ENCODE assay signal across 8 cellular contexts in the genomic region with DNA sequence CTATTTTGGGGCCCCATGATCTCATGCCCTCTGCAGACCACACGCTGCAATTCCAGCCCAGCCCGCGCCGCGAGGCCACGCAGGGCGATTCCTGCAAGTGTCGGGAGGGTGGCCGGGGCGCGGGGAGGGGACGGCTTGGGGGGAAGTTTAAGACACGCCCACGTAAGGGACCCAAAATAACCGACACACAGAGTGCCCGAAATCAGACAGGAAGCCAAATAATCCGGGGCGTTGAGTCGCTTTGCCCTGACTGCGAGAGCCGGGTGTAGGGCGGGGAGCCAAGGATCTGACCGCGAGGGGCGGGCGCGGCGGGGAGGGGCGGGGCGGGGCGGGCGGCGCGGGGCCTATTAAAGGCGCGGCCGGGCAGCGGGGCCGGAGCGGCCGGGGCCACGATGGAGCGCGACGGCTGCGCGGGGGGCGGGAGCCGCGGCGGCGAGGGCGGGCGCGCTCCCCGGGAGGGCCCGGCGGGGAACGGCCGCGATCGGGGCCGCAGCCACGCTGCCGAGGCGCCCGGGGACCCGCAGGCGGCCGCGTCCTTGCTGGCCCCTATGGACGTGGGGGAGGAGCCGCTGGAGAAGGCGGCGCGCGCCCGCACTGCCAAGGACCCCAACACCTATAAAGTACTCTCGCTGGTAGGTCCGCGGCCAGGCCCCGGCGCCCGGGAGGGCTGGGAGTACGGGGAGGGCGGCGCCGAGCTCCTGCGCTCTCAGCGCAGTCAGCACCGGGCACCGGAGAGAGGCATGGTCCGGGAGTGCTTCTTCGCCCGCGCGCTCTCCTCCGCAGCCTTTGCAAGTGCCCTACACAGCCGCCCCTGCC. TPM values are rescaled to one million over a fixed set of nuclear protein-coding genes. Genes with fewer than 3 reads are reported as not detected.
DNase-seq lines count a peak whose midpoint lies in the region; ATAC-seq and TF ChIP-seq lines count a peak whose summit lies in the region.

ENPP1 (plus strand) TSS at position 377 of the 816 bp plus-strand sequence; CDS start at position 393, 16 bp downstream.

- H3K4me3 ChIP-seq in Caco-2 (ENCODE audit: low read depth, low read length) (peak within 1 kb of the TSS; percentile 57), rectal smooth muscle tissue (ENCODE audit: low read length) (peak within 1 kb of the TSS; percentile 61)

- TF ChIP-seq CTCF in Caco-2 (IDR thresholded peaks at IDR 0.05; ENCODE audit: insufficient read depth in 1 of 2, low read depth in 1 of 2, low read length in 1 of 2, severe bottlenecking in 1 of 2, unreplicated experiment in 1 of 2) = peak in 1 of 2 experiments; percentile 40

- H3K4me1 ChIP-seq in Caco-2 (peaks cover 6% of the 10 kb centered on the region; the same call in 1 of the 2 replicates), rectal smooth muscle tissue (ENCODE audit: control insufficient read depth, insufficient read depth, low read length) (no peaks in the 10 kb centered on the region)

- H3K9ac ChIP-seq in rectal smooth muscle tissue (ENCODE audit: low read length) = no peak within 1 kb of the TSS

- H3K27ac Mint-ChIP-seq in Caco-2 (ENCODE audit: unreplicated experiment) = no peak within 1 kb of the TSS

- POLR2A ChIA-PET in Caco-2 (lab: Charles Lee) = no interaction called here

- H3K9me3 Mint-ChIP-seq in Caco-2 (ENCODE audit: unreplicated experiment) = peaks cover 8% of the 10 kb centered on the region

- H3K36me3 Mint-ChIP-seq in Caco-2 (ENCODE audit: insufficient read depth, unreplicated experiment) = no peaks in the 10 kb centered on the region

- H3K9me3 ChIP-seq in Caco-2 = no peaks in the 10 kb centered on the region

- no peak within 1 kb of the TSS for H3K27ac ChIP-seq in rectal smooth muscle tissue (ENCODE audit: low read depth, low read length)

- CTCF ChIA-PET in Caco-2 (lab: Charles Lee) = no interaction called here

- ATAC-seq in GM21825 (IDR thresholded peaks at IDR 0.05; ENCODE audit: unreplicated experiment) (peak; percentile 71), GM18861 (IDR thresholded peaks at IDR 0.05; ENCODE audit: unreplicated experiment) (no peak)

- DNase-seq in Caco-2 (peak; percentile 61 to 65), M059J (ENCODE audit: low read depth) (peak; percentile 84), T-helper 22 cell (ENCODE audit: low read depth) (peak; percentile 44), astrocyte of the hippocampus (ENCODE audit: low read depth, low spot score) (peak; percentile 79), hippocampal formation (lab: John Stamatoyannopoulos, UW) (peak; percentile 57 to 78)

- peaks cover 9% of the 10 kb centered on the region for H3K4me1 Mint-ChIP-seq in Caco-2 (ENCODE audit: low read depth, unreplicated experiment)

- no TSS peak for BruUV-seq in Caco-2 (replicated peaks; lab: Mats Ljungman, UMichigan)

- H3K27me3 ChIP-seq in Caco-2 (replicated peaks; ENCODE audit: control insufficient read depth, insufficient read depth, low read length) = no peaks in the 10 kb centered on the region
- H3K27me3 ChIP-seq in rectal smooth muscle tissue (ENCODE audit: control insufficient read depth, insufficient read depth, low read length) = no peaks in the 10 kb centered on the region

- peaks cover 18% of the 10 kb centered on the region for H3K27me3 Mint-ChIP-seq in Caco-2 (ENCODE audit: insufficient read depth, unreplicated experiment)

- intact Hi-C loops in Caco-2 (cut with micrococcal nuclease; ENCODE audit: unreplicated experiment) = loop anchor here (5.0 to 10.0 kb wide), 2 partner anchors 87 to 116 kb away; no protein-coding TSS in a partner anchor

- H3K36me3 ChIP-seq in Caco-2 (ENCODE audit: control insufficient read depth, insufficient read depth, low read length) = no peaks in the 10 kb centered on the region
- no peaks in the 10 kb centered on the region for H3K36me3 ChIP-seq in rectal smooth muscle tissue (ENCODE audit: control insufficient read depth, insufficient read depth, low read length)

- H3K4me3 Mint-ChIP-seq in Caco-2 (ENCODE audit: unreplicated experiment) = peak within 1 kb of the TSS; percentile 86

RNA-seq across cellular contexts. Expression of gene ENPP1, which starts in this region (rescaled TPM):
- total RNA-seq in Caco-2 (2022) = 4.6 and 4.8 TPM in 2 replicates
- total RNA-seq in M059J (2014; rRNA removed; shearing (Covaris generic)) = 31.3 and 40.5 TPM in 2 replicates
